Comparison of ENCODE assay signal across 28 cellular contexts in genomic region chr17:22517716-22518115, GRCh38.
A peak's percentile ranks its signal among the peaks of the same experiment; 100 is the strongest.
DNase-seq lines count a peak whose midpoint lies in the region; ATAC-seq, FAIRE-seq and TF ChIP-seq lines count a peak whose summit lies in the region.
"Had no signal": no experiment of that assay in that cellular context is flagged by ENCODE, and none has a peak within 500 bp of the region (broad histone marks: within the 10 kb centered on the region; RNA-seq: fewer than 3 reads in every experiment).

No MANE protein-coding gene starts in this region.

- peaks cover 4% of the 10 kb centered on the region; the same call in 1 of the 2 replicates for H3K27me3 ChIP-seq in SK-N-SH (ENCODE audit: insufficient read depth)
- no peaks in the 10 kb centered on the region for H3K27me3 ChIP-seq in Karpas-422 (ENCODE audit: low read length)
- H3K27me3 ChIP-seq in esophagus muscularis mucosa, result peaks cover 0 to 7% (median 0%) of the 10 kb centered on the region in 4 donors
- H3K27me3 ChIP-seq: heart left ventricle, Peyer's patch, SJCRH30, uterus had no signal

- CTCF ChIA-PET in SK-N-SH (lab: Yijun Ruan, JAX), result no interaction called here

- intact Hi-C loops in esophagus muscularis mucosa (cut with DNase I), result no loop called here

- H3K9ac ChIP-seq in SK-N-SH (no peak overlapping the region), Karpas-422 (ENCODE audit: low read length) (no peak overlapping the region)

- H3K36me3 ChIP-seq in SK-N-SH (replicated peaks in 1 of 2; ENCODE audit: control insufficient read depth in 1 of 2, insufficient read depth in 2 of 2, low read length in 1 of 2) (no peaks in the 10 kb centered on the region), Karpas-422 (ENCODE audit: insufficient read depth, low read length) (no peaks in the 10 kb centered on the region), esophagus muscularis mucosa (no peaks in the 10 kb centered on the region)
- H3K36me3 ChIP-seq: heart left ventricle, Peyer's patch, SJCRH30, uterus, WERI-Rb-1 had no signal

- POLR2A ChIA-PET in SK-N-SH (lab: Yijun Ruan, JAX), result no interaction called here

- H2AFZ ChIP-seq in SK-N-SH (ENCODE audit: low read depth) (0 out of 2 replicates have a peak overlapping the region, but pooled peaks have one; percentile 56), Karpas-422 (ENCODE audit: low read length) (no peak overlapping the region)

- TF ChIP-seq CTCF in SK-N-SH (IDR thresholded peaks at IDR 0.05), result peak; percentile 50
- TF ChIP-seq CTCF in esophagus muscularis mucosa (IDR thresholded peaks at IDR 0.05), result no peak

- 14% methylated on average over 15 of the region's 20 CpGs for WGBS in SK-N-SH (ENCODE audit: low lambda C conversion rate)
- 65% methylated on average over 20 of the region's 20 CpGs for WGBS in esophagus muscularis mucosa

- H3K4me3 ChIP-seq in SK-N-SH (ENCODE audit: low read depth in 2 of 2, low read length in 1 of 2) (peak overlapping the region; percentile 18 to 48; a peak in 2 of 4 replicates), Karpas-422 (ENCODE audit: low read length) (no peak overlapping the region), esophagus muscularis mucosa (no peak overlapping the region)
- H3K4me3 ChIP-seq: heart left ventricle, Peyer's patch, SJCRH30, smooth muscle cell, uterus had no signal

- H3F3A ChIP-seq in SK-N-SH (replicated peaks; ENCODE audit: insufficient read depth), result no peaks in the 10 kb centered on the region

- no peak for FAIRE-seq in GM12892 (lab: Jason Lieb, UNC)

- TF ChIP-seq RAD21 in SK-N-SH (IDR thresholded peaks at IDR 0.05; ENCODE audit: low read length), result 0 out of 2 replicates have a peak, but pooled peaks have one; percentile 7

- TF ChIP-seq EP300 in SK-N-SH (IDR thresholded peaks at IDR 0.05; ENCODE audit: borderline replicate concordance in 1 of 2, low read depth in 1 of 2, low read length in 1 of 2) (no peak), esophagus muscularis mucosa (IDR thresholded peaks at IDR 0.05) (no peak)

- H3K9me3 ChIP-seq in SK-N-SH, result no peaks in the 10 kb centered on the region
- no peaks in the 10 kb centered on the region for H3K9me3 ChIP-seq in Karpas-422 (ENCODE audit: low read length)
- H3K9me3 ChIP-seq in esophagus muscularis mucosa, result peaks cover 0 to 8% (median 0%) of the 10 kb centered on the region in 4 donors
- H3K9me3 ChIP-seq: uterus had no signal

- no peaks in the 10 kb centered on the region for H3K79me2 ChIP-seq in SK-N-SH (ENCODE audit: insufficient read depth)
- no peaks in the 10 kb centered on the region for H3K79me2 ChIP-seq in Karpas-422 (ENCODE audit: low read length)

- ATAC-seq in SK-N-SH treated with all-trans-retinoic acid at 6 μM for 48 hours (no peak; the same call in 2 of the 3 replicates), GM21367 (IDR thresholded peaks at IDR 0.05; ENCODE audit: unreplicated experiment) (no peak)
- ATAC-seq: activated T-cell treated with anti-CD3 and anti-CD28 coated beads, Interleukin-2, amount 50 U/mL, for 72 hours; heart left ventricle; left lobe of liver; naive thymus-derived CD4-positive, alpha-beta T cell; stimulated activated memory B cell treated with anti-CD40 and anti-IgM and Interleukin-4, amounts not matched to agents 10 μg/mL and 1 μg/mL and 100 μg/mL, for 72 hours had no signal

- peak overlapping the region; percentile 72 for H3K4me2 ChIP-seq in SK-N-SH
- no peak overlapping the region for H3K4me2 ChIP-seq in Karpas-422 (ENCODE audit: low read depth, low read length, poor library complexity, severe bottlenecking)
- H3K4me2 ChIP-seq: smooth muscle cell had no signal

- TF ChIP-seq POLR2A in esophagus muscularis mucosa (IDR thresholded peaks at IDR 0.05; ENCODE audit: low read depth) (no peak), GM12892 (IDR thresholded peaks at IDR 0.05; ENCODE audit: low read depth, low read length) (no peak)

- no peaks in the 10 kb centered on the region for H4K20me1 ChIP-seq in SK-N-SH (ENCODE audit: insufficient read depth)
- H4K20me1 ChIP-seq in Karpas-422 (ENCODE audit: insufficient read depth, low read depth, low read length), result no peaks in the 10 kb centered on the region

- DNase-seq in SK-N-SH (no peak), Karpas-422 (peak; percentile 52), RPMI8226 (peak; percentile 31), esophagus muscularis mucosa (ENCODE audit: extremely low spot score) (no peak), GM12892 (ENCODE audit: insufficient read length) (no peak)
- DNase-seq in stimulated activated CD4-positive, alpha-beta T cell treated with anti-CD3 and anti-CD28 coated beads, Interleukin-4, amount 100 ng/mL, for 24 hours, result no peak
- DNase-seq: activated CD4-positive, alpha-beta T cell treated with anti-CD3 and anti-CD28 coated beads, Interleukin-2, amount 10 ng/mL, durations not matched to agents 7 days and 5 days; activated naive CD4-positive, alpha-beta T cell treated with anti-CD3 and anti-CD28 coated beads for 36 hours; activated T-cell treated with anti-CD3 and anti-CD28 coated beads, Interleukin-2, amount 50 U/mL, for 72 hours; effector CD4-positive, alpha-beta T cell; foreskin fibroblast; heart left ventricle; MV-4-11; naive thymus-derived CD4-positive, alpha-beta T cell; NCI-H1694; NCI-H69; Peyer's patch; retina; stimulated activated CD4-positive, alpha-beta T cell treated with anti-CD3 and anti-CD28 coated beads, Interleukin-2, amount 100 ng/mL, for 48 hours; uterus; WERI-Rb-1 had no signal

- H3K27ac ChIP-seq in SK-N-SH (ENCODE audit: low read depth in 2 of 2, low read length in 1 of 2), result no peak overlapping the region
- H3K27ac ChIP-seq in Karpas-422 (ENCODE audit: low read length), result no peak overlapping the region
- no peak overlapping the region for H3K27ac ChIP-seq in esophagus muscularis mucosa (replicated peaks in 1 of 4)
- H3K27ac ChIP-seq: epithelial cell of prostate, heart left ventricle, Peyer's patch, SJCRH30, uterus, WERI-Rb-1 had no signal

- H3K4me1 ChIP-seq in SK-N-SH (ENCODE audit: control insufficient read depth in 1 of 2, insufficient read depth in 2 of 2, low read depth in 1 of 2, low read length in 1 of 2) (no peaks in the 10 kb centered on the region; a peak in 1 of 4 replicates), Karpas-422 (ENCODE audit: low read length) (no peaks in the 10 kb centered on the region), esophagus muscularis mucosa (no peaks in the 10 kb centered on the region)
- H3K4me1 ChIP-seq: heart left ventricle, Peyer's patch, SJCRH30, uterus had no signal

- H3K9me2 ChIP-seq in SK-N-SH (no peaks in the 10 kb centered on the region), Karpas-422 (replicated peaks; ENCODE audit: insufficient read depth, low read length) (no peaks in the 10 kb centered on the region)

TF ChIP-seq in SK-N-SH, 30 proteins besides CTCF, POLR2A, EP300 and RAD21 (continues in another document):
- peak; percentile 33; the same call in 1 of the 2 replicates for TF ChIP-seq GABPA (IDR thresholded peaks at IDR 0.05; ENCODE audit: low read depth)
- TF ChIP-seq, protein P1, sequence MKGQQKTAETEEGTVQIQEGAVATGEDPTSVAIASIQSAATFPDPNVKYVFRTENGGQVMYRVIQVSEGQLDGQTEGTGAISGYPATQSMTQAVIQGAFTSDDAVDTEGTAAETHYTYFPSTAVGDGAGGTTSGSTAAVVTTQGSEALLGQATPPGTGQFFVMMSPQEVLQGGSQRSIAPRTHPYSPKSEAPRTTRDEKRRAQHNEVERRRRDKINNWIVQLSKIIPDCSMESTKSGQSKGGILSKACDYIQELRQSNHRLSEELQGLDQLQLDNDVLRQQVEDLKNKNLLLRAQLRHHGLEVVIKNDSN (IDR thresholded peaks at IDR 0.05; ENCODE audit: borderline replicate concordance, low read depth), result 0 out of 2 replicates have a peak, but pooled peaks have one; percentile 5
- TF ChIP-seq, protein P2, sequence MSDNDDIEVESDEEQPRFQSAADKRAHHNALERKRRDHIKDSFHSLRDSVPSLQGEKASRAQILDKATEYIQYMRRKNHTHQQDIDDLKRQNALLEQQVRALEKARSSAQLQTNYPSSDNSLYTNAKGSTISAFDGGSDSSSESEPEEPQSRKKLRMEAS (IDR thresholded peaks at IDR 0.05; ENCODE audit: low read depth), result peak; percentile 59; the same call in 1 of the 2 replicates

TF ChIP-seq in SK-N-SH treated with all-trans-retinoic acid at 6 μM for 48 hours, 23 proteins besides CTCF, POLR2A, EP300 and RAD21:
- TF ChIP-seq, protein P3, sequence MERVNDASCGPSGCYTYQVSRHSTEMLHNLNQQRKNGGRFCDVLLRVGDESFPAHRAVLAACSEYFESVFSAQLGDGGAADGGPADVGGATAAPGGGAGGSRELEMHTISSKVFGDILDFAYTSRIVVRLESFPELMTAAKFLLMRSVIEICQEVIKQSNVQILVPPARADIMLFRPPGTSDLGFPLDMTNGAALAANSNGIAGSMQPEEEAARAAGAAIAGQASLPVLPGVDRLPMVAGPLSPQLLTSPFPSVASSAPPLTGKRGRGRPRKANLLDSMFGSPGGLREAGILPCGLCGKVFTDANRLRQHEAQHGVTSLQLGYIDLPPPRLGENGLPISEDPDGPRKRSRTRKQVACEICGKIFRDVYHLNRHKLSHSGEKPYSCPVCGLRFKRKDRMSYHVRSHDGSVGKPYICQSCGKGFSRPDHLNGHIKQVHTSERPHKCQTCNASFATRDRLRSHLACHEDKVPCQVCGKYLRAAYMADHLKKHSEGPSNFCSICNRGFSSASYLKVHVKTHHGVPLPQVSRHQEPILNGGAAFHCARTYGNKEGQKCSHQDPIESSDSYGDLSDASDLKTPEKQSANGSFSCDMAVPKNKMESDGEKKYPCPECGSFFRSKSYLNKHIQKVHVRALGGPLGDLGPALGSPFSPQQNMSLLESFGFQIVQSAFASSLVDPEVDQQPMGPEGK (CRISPR knock-in tag; IDR thresholded peaks at IDR 0.05; ENCODE audit: borderline replicate concordance), result no peak
- TF ChIP-seq ZFP30 (CRISPR knock-in tag; IDR thresholded peaks at IDR 0.05) (no peak), ISL1 (CRISPR knock-in tag; IDR thresholded peaks at IDR 0.05) (no peak)

Comparison
In these comparisons a context has a peak if more than half of its experiments do, and no peak if none do; other contexts are left out.
1. DNase-seq: peak in Karpas-422 (single experiment) and RPMI8226 (single experiment); none in SK-N-SH (single experiment), esophagus muscularis mucosa (single experiment), GM12892 (single experiment) and stimulated activated CD4-positive, alpha-beta T cell treated with anti-CD3 and anti-CD28 coated beads, Interleukin-4, amount 100 ng/mL, for 24 hours (single experiment).
2. H3K4me3 ChIP-seq: peak in SK-N-SH (2 of 2); none in Karpas-422 (single experiment) and esophagus muscularis mucosa (0 of 4).